In the genomic region with DNA sequence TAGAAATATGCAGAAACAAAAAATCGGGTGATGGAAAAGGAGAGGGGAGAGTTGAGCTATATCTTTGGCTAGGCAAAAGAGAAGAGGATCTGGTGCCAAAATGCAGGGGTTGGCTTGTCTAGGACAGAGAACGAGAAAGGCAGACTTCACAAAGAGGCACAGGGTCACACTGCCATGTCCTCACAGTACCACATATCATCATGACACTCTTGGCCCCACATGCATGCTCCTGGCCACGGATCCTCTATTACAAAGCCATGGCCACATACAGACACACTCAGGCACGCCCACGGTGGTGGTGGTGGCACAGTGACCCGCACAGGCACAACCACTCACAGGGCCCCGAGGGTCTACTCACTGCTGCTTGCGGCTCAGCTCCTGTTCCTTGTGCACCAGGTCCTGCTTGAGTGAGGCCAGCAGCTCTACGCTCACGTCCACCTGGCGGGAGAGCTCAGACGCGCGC, we compare ENCODE assay signal across 12 cellular contexts. TPM values are rescaled to one million over a fixed set of nuclear protein-coding genes. Genes with fewer than 3 reads are reported as not detected.
A peak's percentile ranks its signal among the peaks of the same experiment; 100 is the strongest.
DNase-seq lines count a peak whose midpoint lies in the region; ATAC-seq and TF ChIP-seq lines count a peak whose summit lies in the region.
"Had no signal": no experiment of that assay in that cellular context is flagged by ENCODE, and none has a peak within 500 bp of the region (broad histone marks: within the 10 kb centered on the region; RNA-seq: fewer than 3 reads in every experiment).

No MANE protein-coding gene starts in this region.

- no peak for TF ChIP-seq CTCF in stomach (IDR thresholded peaks at IDR 0.05)
- no peak for TF ChIP-seq CTCF in lower lobe of right lung (IDR thresholded peaks at IDR 0.05)

- TF ChIP-seq EP300 in stomach (IDR thresholded peaks at IDR 0.05), result no peak

- peak overlapping the region; percentile 42 for H3K4me3 Mint-ChIP-seq in activated CD8-positive, alpha-beta memory T cell treated with anti-CD3 and anti-CD28 coated beads, Interleukin-2, amount 10 ng/mL, durations not matched to agents 7 days and 5 days
- peak overlapping the region; percentile 64 for H3K4me3 Mint-ChIP-seq in activated T-helper 2 cell treated with anti-CD3 and anti-CD28 coated beads, Interferon-gamma antibody, Interleukin-2, Interleukin-4, amounts not matched to agents 10 μg/mL and 5 μg/mL and 100 μg/mL, durations not matched to agents 14 hours and 24 hours and 36 hours (ENCODE audit: low read depth)

- intact Hi-C loops in activated T-helper 2 cell treated with anti-CD3 and anti-CD28 coated beads, Interferon-gamma antibody, Interleukin-2, Interleukin-4, amounts not matched to agents 10 μg/mL and 5 μg/mL and 100 μg/mL, durations not matched to agents 14 hours and 24 hours and 36 hours (cut with micrococcal nuclease), result loop anchor here (2.0 kb wide), 1 partner anchor 34 kb away; a partner anchor contains a TSS
- intact Hi-C loops in stomach (cut with DNase I; ENCODE audit: low total_unique reads) (no loop called here), lower lobe of right lung (cut with DNase I) (no loop called here)

- DNase-seq in activated CD8-positive, alpha-beta memory T cell treated with anti-CD3 and anti-CD28 coated beads, Interleukin-2, amount 10 ng/mL, durations not matched to agents 7 days and 5 days, result no peak
- DNase-seq in activated CD8-positive, alpha-beta memory T cell treated with anti-CD3 and anti-CD28 coated beads for 24 hours, result no peak
- DNase-seq in activated T-helper 2 cell treated with anti-CD3 and anti-CD28 coated beads, Interferon-gamma antibody, Interleukin-2, Interleukin-4, amounts not matched to agents 10 μg/mL and 5 μg/mL and 100 μg/mL, durations not matched to agents 14 hours and 24 hours and 36 hours (ENCODE audit: low spot score), result no peak
- no peak for DNase-seq in stomach
- no peak for DNase-seq in activated CD4-positive, CD25-positive, alpha-beta regulatory T cell (lab: John Stamatoyannopoulos, UW)
- no peak for DNase-seq in amniotic stem cell (lab: John Stamatoyannopoulos, UW)
- no peak for DNase-seq in lower lobe of right lung
- DNase-seq: activated CD4-positive, alpha-beta T cell treated with anti-CD3 and anti-CD28 coated beads, Interleukin-2, amount 50 U/mL, for 4 hours; Karpas-422; left cardiac atrium had no signal

- peak overlapping the region; percentile 42 for H3K4me3 ChIP-seq in iPS-18a (ENCODE audit: low read length)
- H3K4me3 ChIP-seq in stomach, result peak overlapping the region; percentile 31 to 51 (median 36)
- no peak overlapping the region for H3K4me3 ChIP-seq in lower lobe of right lung

- ATAC-seq in activated CD8-positive, alpha-beta memory T cell treated with anti-CD3 and anti-CD28 coated beads, Interleukin-2, amount 10 ng/mL, durations not matched to agents 7 days and 5 days, result no peak
- no peak for ATAC-seq in lower lobe of right lung

- no peak overlapping the region for H3K9ac ChIP-seq in iPS-18a (ENCODE audit: low read length)

- peaks cover 8% of the 10 kb centered on the region for H3K36me3 Mint-ChIP-seq in activated CD8-positive, alpha-beta memory T cell treated with anti-CD3 and anti-CD28 coated beads, Interleukin-2, amount 10 ng/mL, durations not matched to agents 7 days and 5 days
- H3K36me3 Mint-ChIP-seq in activated T-helper 2 cell treated with anti-CD3 and anti-CD28 coated beads, Interferon-gamma antibody, Interleukin-2, Interleukin-4, amounts not matched to agents 10 μg/mL and 5 μg/mL and 100 μg/mL, durations not matched to agents 14 hours and 24 hours and 36 hours (ENCODE audit: low read depth), result peaks cover 14% of the 10 kb centered on the region

- H3K27ac ChIP-seq in iPS-18a (ENCODE audit: low read length) (no peak overlapping the region), stomach (no peak overlapping the region), lower lobe of right lung (no peak overlapping the region)

- no peaks in the 10 kb centered on the region for H3K36me3 ChIP-seq in iPS-18a (ENCODE audit: control insufficient read depth, low read depth, low read length)
- H3K36me3 ChIP-seq in stomach, result peaks cover 0 to 5% (median 2%) of the 10 kb centered on the region in 4 donors
- no peaks in the 10 kb centered on the region for H3K36me3 ChIP-seq in lower lobe of right lung

- peak overlapping the region; percentile 24 for H3K27ac Mint-ChIP-seq in activated CD8-positive, alpha-beta memory T cell treated with anti-CD3 and anti-CD28 coated beads, Interleukin-2, amount 10 ng/mL, durations not matched to agents 7 days and 5 days
- H3K27ac Mint-ChIP-seq in activated T-helper 2 cell treated with anti-CD3 and anti-CD28 coated beads, Interferon-gamma antibody, Interleukin-2, Interleukin-4, amounts not matched to agents 10 μg/mL and 5 μg/mL and 100 μg/mL, durations not matched to agents 14 hours and 24 hours and 36 hours, result no peak overlapping the region

- TF ChIP-seq POLR2A in stomach (IDR thresholded peaks at IDR 0.05), result no peak

- WGBS in stomach, 5 donors, result 22 to 51% (median 35%) methylated on average over 13 to 14 of the region's 14 CpGs

- no peaks in the 10 kb centered on the region for H3K9me3 ChIP-seq in iPS-18a (ENCODE audit: control insufficient read depth, low read depth, low read length)
- no peaks in the 10 kb centered on the region for H3K9me3 ChIP-seq in stomach
- no peaks in the 10 kb centered on the region for H3K9me3 ChIP-seq in lower lobe of right lung

- H3K4me1 ChIP-seq in iPS-18a (ENCODE audit: control insufficient read depth, low read depth, low read length) (peaks cover 4% of the 10 kb centered on the region), stomach (peaks cover 11 to 17% (median 12%) of the 10 kb centered on the region in 4 donors), lower lobe of right lung (no peaks in the 10 kb centered on the region)

- no peaks in the 10 kb centered on the region for H3K27me3 Mint-ChIP-seq in activated CD8-positive, alpha-beta memory T cell treated with anti-CD3 and anti-CD28 coated beads, Interleukin-2, amount 10 ng/mL, durations not matched to agents 7 days and 5 days
- no peaks in the 10 kb centered on the region for H3K27me3 Mint-ChIP-seq in activated T-helper 2 cell treated with anti-CD3 and anti-CD28 coated beads, Interferon-gamma antibody, Interleukin-2, Interleukin-4, amounts not matched to agents 10 μg/mL and 5 μg/mL and 100 μg/mL, durations not matched to agents 14 hours and 24 hours and 36 hours (ENCODE audit: low read depth)

- CTCF ChIA-PET in activated CD8-positive, alpha-beta memory T cell treated with anti-CD3 and anti-CD28 coated beads, Interleukin-2, amount 10 ng/mL, durations not matched to agents 7 days and 5 days (lab: Charles Lee), result interaction anchor here (0.8 to 2.3 kb wide), 5 partner anchors 10 to 30 kb away, joined by 3 to 12 read pairs (median 4); a partner anchor contains a TSS

- peaks cover 29% of the 10 kb centered on the region for H3K4me1 Mint-ChIP-seq in activated CD8-positive, alpha-beta memory T cell treated with anti-CD3 and anti-CD28 coated beads, Interleukin-2, amount 10 ng/mL, durations not matched to agents 7 days and 5 days
- H3K4me1 Mint-ChIP-seq in activated T-helper 2 cell treated with anti-CD3 and anti-CD28 coated beads, Interferon-gamma antibody, Interleukin-2, Interleukin-4, amounts not matched to agents 10 μg/mL and 5 μg/mL and 100 μg/mL, durations not matched to agents 14 hours and 24 hours and 36 hours (ENCODE audit: low read depth), result peaks cover 11% of the 10 kb centered on the region

- H3K27me3 ChIP-seq in iPS-18a (ENCODE audit: control insufficient read depth, insufficient read depth, low read length) (peaks cover 42% of the 10 kb centered on the region), stomach (peaks cover 0 to 50% (median 12%) of the 10 kb centered on the region in 3 donors), lower lobe of right lung (ENCODE audit: low read depth) (peaks cover 39% of the 10 kb centered on the region)

- no peaks in the 10 kb centered on the region for H3K9me3 Mint-ChIP-seq in activated CD8-positive, alpha-beta memory T cell treated with anti-CD3 and anti-CD28 coated beads, Interleukin-2, amount 10 ng/mL, durations not matched to agents 7 days and 5 days (ENCODE audit: low read depth)
- H3K9me3 Mint-ChIP-seq in activated T-helper 2 cell treated with anti-CD3 and anti-CD28 coated beads, Interferon-gamma antibody, Interleukin-2, Interleukin-4, amounts not matched to agents 10 μg/mL and 5 μg/mL and 100 μg/mL, durations not matched to agents 14 hours and 24 hours and 36 hours, result no peaks in the 10 kb centered on the region

RNA-seq across cellular contexts. Expression of a gene that starts 15.9 kb away (rescaled TPM):
- total RNA-seq in activated CD8-positive, alpha-beta memory T cell treated with anti-CD3 and anti-CD28 coated beads, Interleukin-2, amount 10 ng/mL, durations not matched to agents 7 days and 5 days, result 10 to 100 TPM; 28.2 to 31.5 TPM
- total RNA-seq in activated T-helper 2 cell treated with anti-CD3 and anti-CD28 coated beads, Interferon-gamma antibody, Interleukin-2, Interleukin-4, amounts not matched to agents 10 μg/mL and 5 μg/mL and 100 μg/mL, durations not matched to agents 14 hours and 24 hours and 36 hours, result 25.3 and 25.7 TPM in 2 replicates
- total RNA-seq in stomach, result 10 to 100 TPM in 1 of 5 donors, 1 to 10 TPM in 3, under 1 TPM in 1; 0.55 to 16.8 (median 4.0) TPM
- polyA plus RNA-seq in stomach, result 1 to 10 TPM in 1 of 3 donors, under 1 TPM in 2; 0.62 to 1.4 (median 0.80) TPM
- total RNA-seq in lower lobe of right lung, result 2.9 TPM

RNA-seq across cellular contexts. Expression of a gene that starts 24.9 kb away (rescaled TPM):
- under 1 TPM; 0.09 to 0.15 TPM for total RNA-seq in activated CD8-positive, alpha-beta memory T cell treated with anti-CD3 and anti-CD28 coated beads, Interleukin-2, amount 10 ng/mL, durations not matched to agents 7 days and 5 days
- total RNA-seq in activated T-helper 2 cell treated with anti-CD3 and anti-CD28 coated beads, Interferon-gamma antibody, Interleukin-2, Interleukin-4, amounts not matched to agents 10 μg/mL and 5 μg/mL and 100 μg/mL, durations not matched to agents 14 hours and 24 hours and 36 hours, result 0.46 and 0.53 TPM in 2 replicates
- total RNA-seq in stomach, result not detected
- polyA plus RNA-seq in stomach, result under 1 TPM in 2 of 3 donors, not detected in 1; 0.05 to 0.31 TPM
- not detected for total RNA-seq in lower lobe of right lung
- total RNA-seq: left cardiac atrium, OCI-LY7 had no signal

RNA-seq across cellular contexts. Expression of a gene that starts 34.3 kb away (rescaled TPM):
- total RNA-seq in activated CD8-positive, alpha-beta memory T cell treated with anti-CD3 and anti-CD28 coated beads, Interleukin-2, amount 10 ng/mL, durations not matched to agents 7 days and 5 days, result 100 to 1,000 TPM; 362 to 449 TPM
- 562 and 584 TPM in 2 replicates for total RNA-seq in activated T-helper 2 cell treated with anti-CD3 and anti-CD28 coated beads, Interferon-gamma antibody, Interleukin-2, Interleukin-4, amounts not matched to agents 10 μg/mL and 5 μg/mL and 100 μg/mL, durations not matched to agents 14 hours and 24 hours and 36 hours
- 100 to 1,000 TPM; 124 to 243 (median 145) TPM for total RNA-seq in stomach
- polyA plus RNA-seq in stomach, result 100 to 1,000 TPM; 140 to 159 (median 150) TPM
- total RNA-seq in lower lobe of right lung, result 151 TPM

RNA-seq across cellular contexts. Expression of a gene that starts 35.4 kb away (rescaled TPM):
- total RNA-seq in activated CD8-positive, alpha-beta memory T cell treated with anti-CD3 and anti-CD28 coated beads, Interleukin-2, amount 10 ng/mL, durations not matched to agents 7 days and 5 days, result 10 to 100 TPM; 13.7 to 14.7 TPM
- total RNA-seq in activated T-helper 2 cell treated with anti-CD3 and anti-CD28 coated beads, Interferon-gamma antibody, Interleukin-2, Interleukin-4, amounts not matched to agents 10 μg/mL and 5 μg/mL and 100 μg/mL, durations not matched to agents 14 hours and 24 hours and 36 hours, result 10.5 and 11.4 TPM in 2 replicates
- total RNA-seq in stomach (100 to 1,000 TPM in 1 of 5 donors, 10 to 100 TPM in 2, 1 to 10 TPM in 2; 7.1 to 123 (median 18.7) TPM), lower lobe of right lung (14.8 TPM)
- 10 to 100 TPM; 21.5 to 45.9 (median 30.1) TPM for polyA plus RNA-seq in stomach

RNA-seq across cellular contexts. Expression of a gene that starts 54.4 kb away (rescaled TPM):
- 10 to 100 TPM; 17.0 to 26.8 TPM for total RNA-seq in activated CD8-positive, alpha-beta memory T cell treated with anti-CD3 and anti-CD28 coated beads, Interleukin-2, amount 10 ng/mL, durations not matched to agents 7 days and 5 days
- 48.7 and 51.4 TPM in 2 replicates for total RNA-seq in activated T-helper 2 cell treated with anti-CD3 and anti-CD28 coated beads, Interferon-gamma antibody, Interleukin-2, Interleukin-4, amounts not matched to agents 10 μg/mL and 5 μg/mL and 100 μg/mL, durations not matched to agents 14 hours and 24 hours and 36 hours
- total RNA-seq in stomach (100 to 1,000 TPM in 1 of 5 donors, 10 to 100 TPM in 2, 1 to 10 TPM in 2; 3.5 to 136 (median 12.9) TPM), lower lobe of right lung (13.3 TPM)
- 10 to 100 TPM; 11.3 to 13.1 (median 13.0) TPM for polyA plus RNA-seq in stomach
